14 cellular contexts compared by ENCODE assay signal in the genomic region with DNA sequence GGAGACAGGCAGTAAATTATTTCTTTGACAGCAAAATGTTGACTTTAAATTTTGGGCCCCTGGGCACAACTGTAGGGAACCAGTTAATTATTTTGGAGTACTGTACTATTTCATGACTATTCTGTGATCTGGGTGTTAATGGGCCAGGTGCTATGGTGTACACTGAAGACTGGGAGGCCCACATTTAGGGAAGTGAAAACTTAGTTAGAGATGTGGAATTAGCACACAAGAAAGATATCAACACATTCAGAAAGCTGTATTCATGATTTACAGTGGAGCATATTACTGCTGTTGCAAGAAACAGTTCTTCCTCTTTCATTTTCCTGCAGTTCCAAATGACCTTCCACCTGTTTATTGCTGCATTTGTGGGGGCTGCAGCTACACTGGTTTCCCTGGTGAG. TPM values are rescaled to one million over a fixed set of nuclear protein-coding genes. Genes with fewer than 3 reads are reported as not detected.
DNase-seq lines count a peak whose midpoint lies in the region; ATAC-seq, FAIRE-seq and TF ChIP-seq lines count a peak whose summit lies in the region.
"Had no signal": no experiment of that assay in that cellular context is flagged by ENCODE, and none has a peak within 500 bp of the region (broad histone marks: within the 10 kb centered on the region; RNA-seq: fewer than 3 reads in every experiment).

No MANE protein-coding gene starts in this region.

- DNase-seq in GM12891 (ENCODE audit: insufficient read length, low spot score) (no peak), MV-4-11 (lab: John Stamatoyannopoulos, UW) (peak; percentile 89), substantia nigra (lab: John Stamatoyannopoulos, UW) (no peak), NCI-H2196 (lab: John Stamatoyannopoulos, UW; ENCODE audit: unreplicated experiment) (no peak), immature natural killer cell (no peak)
- no peak for DNase-seq in activated CD4-positive, alpha-beta T cell treated with anti-CD3 and anti-CD28 coated beads for 1 hour
- DNase-seq: activated CD8-positive, alpha-beta memory T cell treated with anti-CD3 and anti-CD28 coated beads, Interleukin-2, amount 50 U/mL, for 48 hours; amniotic stem cell; kidney; naive thymus-derived CD8-positive, alpha-beta T cell; transverse colon had no signal

- peaks cover 0 to 3% (median 2%) of the 10 kb centered on the region in 3 donors for H3K27me3 Mint-ChIP-seq in immature natural killer cell (ENCODE audit: low read depth in 3 of 3)

- H3K4me1 Mint-ChIP-seq in immature natural killer cell, result no peaks in the 10 kb centered on the region

- H3K27ac ChIP-seq in substantia nigra (ENCODE audit: low read depth, low read length, poor library complexity, severe bottlenecking), result no peak overlapping the region
- H3K27ac ChIP-seq: RWPE1, transverse colon had no signal

- FAIRE-seq in GM12891 (lab: Jason Lieb, UNC), result peak; percentile 47
- FAIRE-seq: kidney had no signal

- no peak overlapping the region for H3K4me3 Mint-ChIP-seq in immature natural killer cell
- H3K4me3 Mint-ChIP-seq: naive thymus-derived CD8-positive, alpha-beta T cell had no signal

- ATAC-seq in GM19467 (IDR thresholded peaks at IDR 0.05; ENCODE audit: unreplicated experiment) (peak; percentile 62), HG02943 (IDR thresholded peaks at IDR 0.05; ENCODE audit: low read depth, unreplicated experiment) (peak; percentile 85)
- ATAC-seq: naive thymus-derived CD8-positive, alpha-beta T cell had no signal

- TF ChIP-seq POLR2A in GM12891 (IDR thresholded peaks at IDR 0.05; ENCODE audit: low read depth, low read length), result no peak

- no peaks in the 10 kb centered on the region for H3K9me3 Mint-ChIP-seq in immature natural killer cell
- H3K9me3 Mint-ChIP-seq: naive thymus-derived CD8-positive, alpha-beta T cell had no signal

- H3K36me3 Mint-ChIP-seq in immature natural killer cell, result no peaks in the 10 kb centered on the region
- H3K36me3 Mint-ChIP-seq: naive thymus-derived CD8-positive, alpha-beta T cell had no signal

- H3K27ac Mint-ChIP-seq in immature natural killer cell, result no peak overlapping the region
- H3K27ac Mint-ChIP-seq: naive thymus-derived CD8-positive, alpha-beta T cell had no signal

TF ChIP-seq in GM12891, 5 proteins besides CTCF, POLR2A, EP300 and RAD21:
- no peak for TF ChIP-seq TAF1 (IDR thresholded peaks at IDR 0.05; ENCODE audit: low read depth, low read length)
- peak; percentile 87 for TF ChIP-seq SPI1 (IDR thresholded peaks at IDR 0.05; ENCODE audit: low read depth, low read length)
TF ChIP-seq in GM12891: peak in this region for 1.

RNA-seq across cellular contexts. Expression of a gene that starts 12.4 kb away (rescaled TPM):
- polyA plus RNA-seq in GM12891 (2012; ENCODE audit: low read depth, missing spikeins), result not detected
- polyA plus RNA-seq in immature natural killer cell, result not detected
- polyA plus RNA-seq: naive thymus-derived CD8-positive, alpha-beta T cell had no signal

RNA-seq across cellular contexts. Expression of a gene that starts 43.1 kb away (rescaled TPM):
- polyA plus RNA-seq in GM12891 (2012; ENCODE audit: low read depth, missing spikeins), result 0.12 TPM
- polyA plus RNA-seq in immature natural killer cell, result under 1 TPM; 0.33 to 0.43 (median 0.38) TPM
